11 cellular contexts compared by ENCODE assay signal in the genomic region with DNA sequence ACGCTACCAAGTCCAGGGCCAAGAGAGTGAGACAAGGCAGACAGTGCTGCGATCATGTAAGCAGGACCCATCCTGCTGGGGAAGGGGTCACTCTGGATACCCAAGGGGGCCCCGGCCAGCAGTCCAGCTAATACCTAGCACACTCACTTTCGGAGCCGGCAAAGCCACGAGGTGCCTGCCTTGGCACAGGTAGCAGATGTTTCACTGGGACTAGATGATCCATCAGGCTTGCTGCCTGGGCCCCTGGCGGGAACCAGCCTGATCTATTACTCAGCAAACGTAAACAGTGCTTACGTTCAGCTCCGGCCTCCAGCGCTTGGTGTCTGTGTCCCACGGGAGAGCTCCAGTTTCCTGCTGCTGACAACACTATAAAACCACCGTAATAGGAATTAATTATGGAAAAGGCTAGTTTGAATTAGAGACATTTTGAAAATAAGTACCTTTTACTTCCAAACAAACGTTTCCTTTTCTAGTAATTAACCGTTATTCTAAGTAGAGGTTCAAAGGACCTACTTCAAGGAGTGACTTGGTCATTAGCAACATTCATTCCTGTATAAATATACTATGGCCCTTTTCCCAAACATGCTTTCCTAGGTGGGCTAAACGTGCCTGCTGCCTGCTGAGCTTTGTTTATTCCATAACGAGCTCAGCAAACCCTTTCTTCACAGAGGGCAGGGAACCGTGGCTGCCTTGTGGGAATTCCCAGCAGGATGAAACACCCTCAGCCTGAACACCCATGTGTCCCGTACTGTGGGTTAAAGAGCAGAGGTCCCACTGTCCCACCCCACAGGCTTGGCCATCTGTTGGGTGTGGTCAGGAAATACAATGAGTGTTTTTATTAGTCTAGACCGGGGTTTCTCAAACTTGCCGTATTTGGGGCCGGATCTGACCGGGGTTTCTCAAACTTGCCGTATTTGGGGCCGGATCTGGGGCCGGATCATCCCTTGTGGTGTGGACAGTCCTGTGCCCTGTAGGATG. TPM values are rescaled to one million over a fixed set of nuclear protein-coding genes. Genes with fewer than 3 reads are reported as not detected.
A peak's percentile ranks its signal among the peaks of the same experiment; 100 is the strongest.
DNase-seq lines count a peak whose midpoint lies in the region; ATAC-seq and TF ChIP-seq lines count a peak whose summit lies in the region.
"Had no signal": no experiment of that assay in that cellular context is flagged by ENCODE, and none has a peak within 500 bp of the region (broad histone marks: within the 10 kb centered on the region; RNA-seq: fewer than 3 reads in every experiment).

No MANE protein-coding gene starts in this region.

- H3K4me1 ChIP-seq in mucosa of descending colon (ENCODE audit: low read depth): peaks cover 10% of the 10 kb centered on the region
- H3K4me1 ChIP-seq: Peyer's patch had no signal

- H3K4me3 Mint-ChIP-seq in stimulated activated effector memory CD8-positive, alpha-beta T cell treated with anti-CD3 and anti-CD28 coated beads, Interleukin-12 subunit alpha, Interleukin-12 subunit beta, amount 100 ng/mL, for 72 hours: no peak overlapping the region
- H3K4me3 Mint-ChIP-seq: activated naive CD8-positive, alpha-beta T cell; memory B cell had no signal

- H3K27ac Mint-ChIP-seq in stimulated activated effector memory CD8-positive, alpha-beta T cell treated with anti-CD3 and anti-CD28 coated beads, Interleukin-12 subunit alpha, Interleukin-12 subunit beta, amount 100 ng/mL, for 72 hours: no peak overlapping the region
- H3K27ac Mint-ChIP-seq: activated naive CD8-positive, alpha-beta T cell; memory B cell had no signal

- H3K4me1 Mint-ChIP-seq in stimulated activated effector memory CD8-positive, alpha-beta T cell treated with anti-CD3 and anti-CD28 coated beads, Interleukin-12 subunit alpha, Interleukin-12 subunit beta, amount 100 ng/mL, for 72 hours: no peaks in the 10 kb centered on the region

- H3K36me3 ChIP-seq in mucosa of descending colon (ENCODE audit: low read depth): no peaks in the 10 kb centered on the region

- no peak overlapping the region for H3K4me3 ChIP-seq in mucosa of descending colon
- H3K4me3 ChIP-seq: Peyer's patch had no signal

- no peaks in the 10 kb centered on the region for H3K9me3 Mint-ChIP-seq in stimulated activated effector memory CD8-positive, alpha-beta T cell treated with anti-CD3 and anti-CD28 coated beads, Interleukin-12 subunit alpha, Interleukin-12 subunit beta, amount 100 ng/mL, for 72 hours
- H3K9me3 Mint-ChIP-seq: memory B cell had no signal

- TF ChIP-seq CTCF in mucosa of descending colon (IDR thresholded peaks at IDR 0.05): no peak

- in situ Hi-C loops in KBM-7 (cut with MboI; ENCODE audit: low pct_unique_long_range_greater_than_20kb, low sequenced_read_pairs): no loop called here

- peak; percentile 82 for ATAC-seq in mucosa of descending colon
- ATAC-seq in stimulated activated effector memory CD8-positive, alpha-beta T cell treated with anti-CD3 and anti-CD28 coated beads, Interleukin-12 subunit alpha, Interleukin-12 subunit beta, amount 100 ng/mL, for 72 hours: no peak

- no peaks in the 10 kb centered on the region for H3K36me3 Mint-ChIP-seq in stimulated activated effector memory CD8-positive, alpha-beta T cell treated with anti-CD3 and anti-CD28 coated beads, Interleukin-12 subunit alpha, Interleukin-12 subunit beta, amount 100 ng/mL, for 72 hours
- H3K36me3 Mint-ChIP-seq: memory B cell had no signal

- intact Hi-C loops in mucosa of descending colon (cut with DNase I, micrococcal nuclease): no loop called here

- H3K9me3 ChIP-seq in mucosa of descending colon: no peaks in the 10 kb centered on the region
- H3K9me3 ChIP-seq: Peyer's patch had no signal

- DNase-seq in COR-L47 (lab: John Stamatoyannopoulos, UW) (peak; percentile 71), NCI-H187 (lab: John Stamatoyannopoulos, UW) (peak; percentile 32 to 54), brain pericyte (ENCODE audit: low read depth, low spot score) (peak; percentile 83), mucosa of descending colon (peak in 2 of 3 donors; percentile 46 to 48), KBM-7 (no peak)
- DNase-seq in stimulated activated CD4-positive, alpha-beta T cell treated with anti-CD3 and anti-CD28 coated beads, Interleukin-12 subunit alpha, Interleukin-12 subunit beta, amount 100 ng/mL, for 4 hours: no peak
- no peak for DNase-seq in stimulated activated effector memory CD8-positive, alpha-beta T cell treated with anti-CD3 and anti-CD28 coated beads, Interleukin-12 subunit alpha, Interleukin-12 subunit beta, amount 100 ng/mL, for 72 hours (ENCODE audit: low spot score in 2 of 2)
- no peak for DNase-seq in activated CD4-positive, alpha-beta T cell treated with anti-CD3 and anti-CD28 coated beads for 48 hours

RNA-seq across cellular contexts. Expression of a gene that starts 18.4 kb away (rescaled TPM):
- 100 to 1,000 TPM in 1 of 3 donors, 10 to 100 TPM in 2; 61.5 to 160 (median 74.7) TPM for total RNA-seq in mucosa of descending colon

Comparison
In these comparisons a context has a peak if more than half of its experiments do, and no peak if none do; other contexts are left out.
1. DNase-seq: peak in COR-L47 (single experiment), NCI-H187 (2 of 2), brain pericyte (single experiment) and mucosa of descending colon (2 of 3); none in KBM-7 (single experiment), stimulated activated CD4-positive, alpha-beta T cell treated with anti-CD3 and anti-CD28 coated beads, Interleukin-12 subunit alpha, Interleukin-12 subunit beta, amount 100 ng/mL, for 4 hours (single experiment), stimulated activated effector memory CD8-positive, alpha-beta T cell treated with anti-CD3 and anti-CD28 coated beads, Interleukin-12 subunit alpha, Interleukin-12 subunit beta, amount 100 ng/mL, for 72 hours (0 of 2) and activated CD4-positive, alpha-beta T cell treated with anti-CD3 and anti-CD28 coated beads for 48 hours (single experiment).